In the genomic region with DNA sequence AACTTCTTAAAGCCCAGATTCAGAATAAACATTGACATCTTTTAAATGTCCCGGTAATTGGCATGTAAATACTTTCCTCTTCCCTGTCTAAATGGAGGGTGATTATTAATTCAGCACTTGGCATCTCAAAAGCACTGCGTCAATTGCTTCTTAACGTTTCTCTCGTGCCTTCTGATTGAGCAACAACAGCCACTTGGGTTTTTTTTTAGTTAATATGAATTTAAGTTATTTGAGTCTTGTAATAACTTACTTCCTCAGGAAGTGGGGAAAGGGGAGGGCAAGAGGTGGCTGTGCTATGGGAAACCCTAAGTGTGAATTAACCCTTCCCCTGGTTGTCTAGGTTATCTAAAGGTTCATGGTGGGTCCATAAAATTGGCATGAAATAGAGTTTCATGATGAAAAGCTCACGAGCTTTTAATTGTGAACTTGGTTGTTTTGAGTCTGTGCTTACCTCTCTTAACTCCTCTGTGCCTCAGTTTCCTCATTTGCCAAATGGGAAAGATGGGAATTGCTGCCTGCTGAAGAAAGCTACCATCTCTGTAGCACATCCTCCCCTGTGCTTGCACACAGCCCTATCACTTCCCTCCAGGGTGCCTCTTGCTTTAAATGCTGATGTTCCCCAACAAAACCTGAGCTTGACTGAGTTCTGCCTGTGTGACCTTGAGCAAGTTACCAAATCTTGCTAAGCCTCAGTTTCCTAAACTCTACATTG, we compare ENCODE assay signal across 10 cellular contexts.
DNase-seq lines count a peak whose midpoint lies in the region; ATAC-seq and TF ChIP-seq lines count a peak whose summit lies in the region.
"Had no signal": no experiment of that assay in that cellular context is flagged by ENCODE, and none has a peak within 500 bp of the region (broad histone marks: within the 10 kb centered on the region; RNA-seq: fewer than 3 reads in every experiment).

No MANE protein-coding gene starts in this region.

- no peaks in the 10 kb centered on the region for H3K27me3 ChIP-seq in BLaER1 treated with 17β-estradiol and CSF1 and Interleukin-3, amounts not matched to agents 10 nM and 100 nM
- no peaks in the 10 kb centered on the region for H3K27me3 ChIP-seq in lower lobe of right lung (ENCODE audit: low read depth)

- intact Hi-C loops in lower lobe of right lung (cut with DNase I) (no loop called here), left colon (cut with DNase I, micrococcal nuclease) (no loop called here)

- no peak for TF ChIP-seq CTCF in lower lobe of right lung (IDR thresholded peaks at IDR 0.05)

- H3K4me1 ChIP-seq in BLaER1 treated with 17β-estradiol and CSF1 and Interleukin-3, amounts not matched to agents 10 nM and 100 nM = peaks cover 28 to 64% (median 37%) of the 10 kb centered on the region in 10 experiments
- peaks cover 28% of the 10 kb centered on the region for H3K4me1 ChIP-seq in lower lobe of right lung

- peak overlapping the region; percentile 69 to 90 (median 78) for H3K4me2 ChIP-seq in BLaER1 treated with 17β-estradiol and CSF1 and Interleukin-3, amounts not matched to agents 10 nM and 100 nM

- H3K36me3 ChIP-seq in BLaER1 treated with 17β-estradiol and CSF1 and Interleukin-3, amounts not matched to agents 10 nM and 100 nM = no peaks in the 10 kb centered on the region
- H3K36me3 ChIP-seq in lower lobe of right lung = no peaks in the 10 kb centered on the region

- H4K20me1 ChIP-seq in BLaER1 treated with 17β-estradiol and CSF1 and Interleukin-3, amounts not matched to agents 10 nM and 100 nM = no peaks in the 10 kb centered on the region

- peak overlapping the region in 10 of 11 experiments; percentile 50 to 84 (median 82); a peak in 19 of 22 replicates for H3K27ac ChIP-seq in BLaER1 treated with 17β-estradiol and CSF1 and Interleukin-3, amounts not matched to agents 10 nM and 100 nM
- peak overlapping the region; percentile 51 for H3K27ac ChIP-seq in lower lobe of right lung

- peaks cover 16 to 38% (median 23%) of the 10 kb centered on the region in 11 experiments; a peak in 20 of 22 replicates for H3K9me3 ChIP-seq in BLaER1 treated with 17β-estradiol and CSF1 and Interleukin-3, amounts not matched to agents 10 nM and 100 nM (replicated peaks in 1 of 11)
- H3K9me3 ChIP-seq in lower lobe of right lung = no peaks in the 10 kb centered on the region

- H3K4me3 ChIP-seq in BLaER1 treated with 17β-estradiol and CSF1 and Interleukin-3, amounts not matched to agents 10 nM and 100 nM = peak overlapping the region in 5 of 10 experiments; percentile 6 to 42 (median 28); a peak in 6 of 20 replicates
- no peak overlapping the region for H3K4me3 ChIP-seq in Jurkat, Clone E6-1 (ENCODE audit: low read length)
- no peak overlapping the region for H3K4me3 ChIP-seq in lower lobe of right lung

- DNase-seq in Jurkat, Clone E6-1 (ENCODE audit: low read depth, low spot score) = peak; percentile 73
- DNase-seq in SKM-1 (lab: John Stamatoyannopoulos, UW; ENCODE audit: unreplicated experiment) = peak; percentile 94
- no peak for DNase-seq in lower lobe of right lung
- DNase-seq in left colon = no peak
- DNase-seq in NCI-H446 treated with DMSO at 0.1 percent for 48 hours (lab: John Stamatoyannopoulos, UW) = no peak
- DNase-seq: left ventricle myocardium superior, NCI-H2081 treated with DMSO at 0.1 percent for 48 hours had no signal

- ATAC-seq in lower lobe of right lung (peak; percentile 84 to 90), HG03439 (IDR thresholded peaks at IDR 0.05; ENCODE audit: unreplicated experiment) (no peak), HG03139 (IDR thresholded peaks at IDR 0.05; ENCODE audit: unreplicated experiment) (no peak), left colon (no peak)

- H3K9ac ChIP-seq in BLaER1 treated with 17β-estradiol and CSF1 and Interleukin-3, amounts not matched to agents 10 nM and 100 nM = peak overlapping the region in 10 of 11 experiments; percentile 42 to 68 (median 59); a peak in 18 of 22 replicates

Comparison
In these comparisons a context has a peak if more than half of its experiments do, and no peak if none do; other contexts are left out.
1. DNase-seq: peak in Jurkat, Clone E6-1 (single experiment) and SKM-1 (single experiment); none in lower lobe of right lung (single experiment), left colon (0 of 2) and NCI-H446 treated with DMSO at 0.1 percent for 48 hours (single experiment).
2. ATAC-seq: peak in lower lobe of right lung (2 of 2); none in HG03439 (single experiment), HG03139 (single experiment) and left colon (single experiment).